12 cellular contexts compared by ENCODE assay signal in the genomic region with DNA sequence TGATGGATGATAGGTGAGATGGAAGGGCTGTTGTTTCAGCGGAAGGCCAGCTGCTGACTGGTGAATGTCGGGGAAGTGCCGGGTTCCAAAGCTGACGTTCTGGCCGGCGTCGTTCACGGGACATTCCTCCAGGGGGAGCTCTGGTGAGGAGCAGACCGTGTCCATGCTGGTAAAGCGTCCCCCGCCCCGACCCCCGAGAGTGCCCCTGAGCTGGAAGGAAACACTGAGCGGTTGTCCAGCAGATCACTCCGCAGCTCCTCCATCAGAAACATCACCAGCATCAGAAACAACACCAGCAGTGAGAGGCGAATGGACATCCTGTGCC. TPM values are rescaled to one million over a fixed set of nuclear protein-coding genes. Genes with fewer than 3 reads are reported as not detected.
DNase-seq lines count a peak whose midpoint lies in the region; ATAC-seq and TF ChIP-seq lines count a peak whose summit lies in the region.
"Had no signal": no experiment of that assay in that cellular context is flagged by ENCODE, and none has a peak within 500 bp of the region (broad histone marks: within the 10 kb centered on the region; RNA-seq: fewer than 3 reads in every experiment).

No MANE protein-coding gene starts in this region.

- H3K4me1 ChIP-seq in body of pancreas (peaks cover 12% of the 10 kb centered on the region), PC-9 (replicated peaks; ENCODE audit: insufficient read depth) (no peaks in the 10 kb centered on the region)
- H3K4me1 ChIP-seq: HAP-1 had no signal

- H3K79me2 ChIP-seq in PC-9 (ENCODE audit: low read depth) = no peaks in the 10 kb centered on the region

- H3K9me3 ChIP-seq in body of pancreas (peaks cover 0 to 3% (median 0%) of the 10 kb centered on the region in 3 donors), PC-9 (ENCODE audit: insufficient read depth, low read depth) (no peaks in the 10 kb centered on the region)
- H3K9me3 ChIP-seq: HAP-1 had no signal

- TF ChIP-seq POLR2A in body of pancreas (IDR thresholded peaks at IDR 0.05) = no peak

- ATAC-seq in body of pancreas = peak; percentile 17
- no peak for ATAC-seq in GM18909 (IDR thresholded peaks at IDR 0.05; ENCODE audit: poor library complexity, unreplicated experiment)
- no peak for ATAC-seq in GM19324 (IDR thresholded peaks at IDR 0.05; ENCODE audit: low FRiP score, unreplicated experiment)
- ATAC-seq: natural killer cell had no signal

- H3K9me3 Mint-ChIP-seq in mesothelial cell of epicardium = no peaks in the 10 kb centered on the region
- H3K9me3 Mint-ChIP-seq: natural killer cell had no signal

- no peaks in the 10 kb centered on the region for H3K9me2 ChIP-seq in PC-9 (ENCODE audit: insufficient read depth)

- H4K20me1 ChIP-seq in PC-9 (ENCODE audit: insufficient read depth) = no peaks in the 10 kb centered on the region

- no TSS peak for BruUV-seq in PC-9 (replicated peaks; lab: Mats Ljungman, UMichigan)

- H3K4me3 ChIP-seq in body of pancreas = no peak overlapping the region
- H3K4me3 ChIP-seq in PC-9 = no peak overlapping the region
- H3K4me3 ChIP-seq: HAP-1 had no signal

- H3K27me3 ChIP-seq in body of pancreas (peaks cover 0 to 3% of the 10 kb centered on the region in 2 donors), PC-9 (ENCODE audit: insufficient read depth, low read depth) (peaks cover 89% of the 10 kb centered on the region)

- peak overlapping the region in 2 of 4 donors; percentile 11 to 38 for H3K27ac ChIP-seq in body of pancreas
- no peak overlapping the region for H3K27ac ChIP-seq in PC-9

- H3F3A ChIP-seq in PC-9 (ENCODE audit: insufficient read depth, low read depth) = no peaks in the 10 kb centered on the region

- no peaks in the 10 kb centered on the region for H3K36me3 Mint-ChIP-seq in mesothelial cell of epicardium
- H3K36me3 Mint-ChIP-seq: activated naive CD8-positive, alpha-beta T cell treated with anti-CD3 and anti-CD28 coated beads, Interleukin-2, amount 10 ng/mL, durations not matched to agents 7 days and 5 days; natural killer cell had no signal

- H3K27me3 Mint-ChIP-seq in mesothelial cell of epicardium (ENCODE audit: low read depth) = peaks cover 91% of the 10 kb centered on the region

- no peaks in the 10 kb centered on the region for H3K36me3 ChIP-seq in body of pancreas (replicated peaks in 1 of 2; ENCODE audit: insufficient read depth in 1 of 2, low read depth in 2 of 2)
- no peaks in the 10 kb centered on the region for H3K36me3 ChIP-seq in PC-9 (ENCODE audit: low read depth)
- H3K36me3 ChIP-seq: HAP-1 had no signal

- in situ Hi-C loops in GM13977 (cut with MboI; ENCODE audit: low pct_unique_long_range_greater_than_20kb, low sequenced_read_pairs, unreplicated experiment) = no loop called here

- no peak overlapping the region for H3K4me2 ChIP-seq in PC-9

- TF ChIP-seq CTCF in GM13977 (IDR thresholded peaks at IDR 0.05; ENCODE audit: extremely low read depth, insufficient read depth, missing control alignments) (peak; percentile 47), body of pancreas (IDR thresholded peaks at IDR 0.05) (peak in 5 of 7 experiments; percentile 10 to 40 (median 18)), mesothelial cell of epicardium (IDR thresholded peaks at IDR 0.05; ENCODE audit: unreplicated experiment) (peak; percentile 38), PC-9 (conservative IDR thresholded peaks at IDR 0.05) (no peak)

- H3K4me1 Mint-ChIP-seq in mesothelial cell of epicardium = no peaks in the 10 kb centered on the region
- H3K4me1 Mint-ChIP-seq: activated naive CD8-positive, alpha-beta T cell treated with anti-CD3 and anti-CD28 coated beads, Interleukin-2, amount 10 ng/mL, durations not matched to agents 7 days and 5 days had no signal

- POLR2A ChIA-PET in PC-9 (lab: Charles Lee; ENCODE audit: unreplicated experiment) = interaction anchor here (0.7 kb wide), 1 partner anchor 44 kb away, joined by 4 read pairs; no protein-coding TSS in a partner anchor

- H2AFZ ChIP-seq in PC-9 = no peak overlapping the region

- CTCF ChIA-PET in PC-9 (lab: Charles Lee) = no interaction called here

- WGBS in body of pancreas, 2 donors = 7 to 10% methylated on average over 15 to 16 of the region's 16 CpGs

- intact Hi-C loops in body of pancreas (cut with DNase I) = no loop called here
- intact Hi-C loops in PC-9 (cut with micrococcal nuclease; ENCODE audit: unreplicated experiment) = no loop called here

- DNase-seq in D341Med (ENCODE audit: low spot score) (peak; percentile 58), GM13977 (ENCODE audit: low spot score) (no peak), body of pancreas (no peak), mesothelial cell of epicardium (ENCODE audit: low spot score in 2 of 2, unreplicated experiment in 2 of 2) (no peak), PC-9 (no peak)
- DNase-seq: activated naive CD8-positive, alpha-beta T cell treated with anti-CD3 and anti-CD28 coated beads, Interleukin-2, amount 10 ng/mL, durations not matched to agents 7 days and 5 days; natural killer cell; NCI-H510A treated with DMSO at 0.1 percent for 48 hours had no signal

- no peak overlapping the region for H3K4me3 Mint-ChIP-seq in mesothelial cell of epicardium
- H3K4me3 Mint-ChIP-seq: activated naive CD8-positive, alpha-beta T cell treated with anti-CD3 and anti-CD28 coated beads, Interleukin-2, amount 10 ng/mL, durations not matched to agents 7 days and 5 days; natural killer cell; T-helper 2 cell treated with Interferon-gamma antibody and Interleukin-4, amounts not matched to agents 5 μg/mL and 100 μg/mL, for 36 hours had no signal

- H3K27ac Mint-ChIP-seq in mesothelial cell of epicardium = no peak overlapping the region
- H3K27ac Mint-ChIP-seq: activated naive CD8-positive, alpha-beta T cell treated with anti-CD3 and anti-CD28 coated beads, Interleukin-2, amount 10 ng/mL, durations not matched to agents 7 days and 5 days; natural killer cell; T-helper 2 cell treated with Interferon-gamma antibody and Interleukin-4, amounts not matched to agents 5 μg/mL and 100 μg/mL, for 36 hours had no signal

RNA-seq across cellular contexts. Expression of a gene that starts 18.6 kb away (rescaled TPM):
- total RNA-seq in body of pancreas (10 to 100 TPM in 1 of 2 donors, 1 to 10 TPM in 1; 6.7 to 10.5 TPM), mesothelial cell of epicardium (1.8 to 2.1 TPM (median 1.9 TPM) in 3 replicates), PC-9 (2021) (not detected in 2 replicates)
- total RNA-seq: activated naive CD8-positive, alpha-beta T cell treated with anti-CD3 and anti-CD28 coated beads, Interleukin-2, amount 10 ng/mL, durations not matched to agents 7 days and 5 days; natural killer cell had no signal
